In genomic region chr1:164534863-164535590, GRCh38 we compare ENCODE assay signal across 19 cellular contexts. TPM values are rescaled to one million over a fixed set of nuclear protein-coding genes. Genes with fewer than 3 reads are reported as not detected.
DNase-seq lines count a peak whose midpoint lies in the region; ATAC-seq and TF ChIP-seq lines count a peak whose summit lies in the region.
"Had no signal": no experiment of that assay in that cellular context is flagged by ENCODE, and none has a peak within 500 bp of the region (broad histone marks: within the 10 kb centered on the region; RNA-seq: fewer than 3 reads in every experiment).

No MANE protein-coding gene starts in this region.

- H3K36me3 Mint-ChIP-seq in GM23338 (ENCODE audit: low read depth) (no peaks in the 10 kb centered on the region), neural crest cell (ENCODE audit: low read depth) (no peaks in the 10 kb centered on the region)
- H3K36me3 Mint-ChIP-seq: CD4-positive, alpha-beta memory T cell had no signal

- no peaks in the 10 kb centered on the region for H3K9me2 ChIP-seq in GM23338 (ENCODE audit: insufficient read depth)

- H3K4me3 Mint-ChIP-seq in GM23338 (no peak overlapping the region), neural crest cell (no peak overlapping the region)
- H3K4me3 Mint-ChIP-seq: CD4-positive, alpha-beta memory T cell had no signal

- H3K4me1 Mint-ChIP-seq in GM23338 (no peaks in the 10 kb centered on the region), neural crest cell (peaks cover 10% of the 10 kb centered on the region)
- H3K4me1 Mint-ChIP-seq: CD4-positive, alpha-beta memory T cell had no signal

- H3K4me3 ChIP-seq in GM23338: no peak overlapping the region
- no peak overlapping the region for H3K4me3 ChIP-seq in heart left ventricle
- H3K4me3 ChIP-seq: A549, HAP-1, Peyer's patch, SK-N-MC had no signal

- no peaks in the 10 kb centered on the region for H3K27me3 ChIP-seq in GM23338 (ENCODE audit: insufficient read depth)
- H3K27me3 ChIP-seq in heart left ventricle: no peaks in the 10 kb centered on the region
- H3K27me3 ChIP-seq: Peyer's patch had no signal

- H3K27me3 Mint-ChIP-seq in GM23338 (ENCODE audit: insufficient read depth, low read depth, poor library complexity) (no peaks in the 10 kb centered on the region), neural crest cell (ENCODE audit: low read depth) (no peaks in the 10 kb centered on the region)
- H3K27me3 Mint-ChIP-seq: CD4-positive, alpha-beta memory T cell had no signal

- no peak overlapping the region for H3K27ac Mint-ChIP-seq in GM23338
- H3K27ac Mint-ChIP-seq in neural crest cell (ENCODE audit: unreplicated experiment): no peak overlapping the region
- H3K27ac Mint-ChIP-seq: CD4-positive, alpha-beta memory T cell had no signal

- H3K27ac ChIP-seq in GM23338 (ENCODE audit: low read depth) (no peak overlapping the region), heart left ventricle (no peak overlapping the region)
- H3K27ac ChIP-seq: A549, HL-60, Peyer's patch, SK-N-MC had no signal

- no peaks in the 10 kb centered on the region for H3K9me3 Mint-ChIP-seq in GM23338
- H3K9me3 Mint-ChIP-seq in neural crest cell: no peaks in the 10 kb centered on the region

- TF ChIP-seq POLR2A in heart left ventricle (IDR thresholded peaks at IDR 0.05): no peak

- no peaks in the 10 kb centered on the region for H3K4me1 ChIP-seq in GM23338 (ENCODE audit: insufficient read depth)
- no peaks in the 10 kb centered on the region for H3K4me1 ChIP-seq in heart left ventricle
- H3K4me1 ChIP-seq: A549, HAP-1, Peyer's patch had no signal

- peak in 1 of 2 experiments; percentile 16; a peak in 2 of 4 replicates for TF ChIP-seq CTCF in GM23338 (conservative IDR thresholded peaks at IDR 0.05; ENCODE audit: low read depth in 2 of 2)
- TF ChIP-seq CTCF in heart left ventricle (IDR thresholded peaks at IDR 0.05): peak in 7 of 12 donors; percentile 17 to 34 (median 20)
- peak; percentile 18 for TF ChIP-seq CTCF in neural crest cell (conservative IDR thresholded peaks at IDR 0.05)

- no peaks in the 10 kb centered on the region for H3K9me3 ChIP-seq in heart left ventricle
- H3K9me3 ChIP-seq: A549, HAP-1, Peyer's patch had no signal

- H3K79me2 ChIP-seq in GM23338 (replicated peaks; ENCODE audit: insufficient read depth): no peaks in the 10 kb centered on the region

- ATAC-seq in GM23338: no peak
- peak in 2 of 4 donors; percentile 47 to 66 for ATAC-seq in heart left ventricle
- ATAC-seq: A549 had no signal

- H3K36me3 ChIP-seq in GM23338 (ENCODE audit: insufficient read depth) (no peaks in the 10 kb centered on the region), heart left ventricle (no peaks in the 10 kb centered on the region)
- H3K36me3 ChIP-seq: HAP-1, Peyer's patch had no signal

- no peaks in the 10 kb centered on the region for H4K20me1 ChIP-seq in GM23338 (replicated peaks; ENCODE audit: insufficient read depth)

- H3K4me2 ChIP-seq in GM23338: no peak overlapping the region
- H3K4me2 ChIP-seq: A549 had no signal

- H2AFZ ChIP-seq in GM23338: 0 out of 2 replicates have a peak overlapping the region, but pooled peaks have one; percentile 19

- 70 to 77% (median 72%) methylated on average over 5 of the region's 5 CpGs for WGBS in heart left ventricle, 4 donors

- no peaks in the 10 kb centered on the region for H3F3A ChIP-seq in GM23338 (replicated peaks; ENCODE audit: low read depth)

- peak; percentile 5 for DNase-seq in NCI-H748 (lab: John Stamatoyannopoulos, UW; ENCODE audit: unreplicated experiment)
- DNase-seq in NCI-H748 treated with DMSO at 0.1 percent for 48 hours (lab: John Stamatoyannopoulos, UW): no peak
- DNase-seq in GM23338 (ENCODE audit: low spot score): no peak
- DNase-seq in heart left ventricle: no peak
- DNase-seq in neural crest cell (ENCODE audit: low read depth, low spot score): no peak
- no peak for DNase-seq in stimulated activated CD4-positive, alpha-beta T cell treated with anti-CD3 and anti-CD28 coated beads, Interleukin-4, amount 100 ng/mL, for 24 hours
- no peak for DNase-seq in NCI-H774 (lab: John Stamatoyannopoulos, UW)
- DNase-seq in NOMO-1 treated with dmso at 0.1 percent for 144 hours (lab: John Stamatoyannopoulos, UW; ENCODE audit: unreplicated experiment): no peak
- DNase-seq: CD4-positive, alpha-beta memory T cell; DMS79; IMR-90; NCI-H1417 treated with DMSO at 0.1 percent for 48 hours; NCI-H2029 treated with DMSO at 0.1 percent for 48 hours; NCI-H82; Peyer's patch had no signal

- intact Hi-C loops in heart left ventricle (cut with DNase I): loop anchor here in 1 of 10 donors (10.0 kb wide), 1 partner anchor 90 kb away; no protein-coding TSS in a partner anchor

TF ChIP-seq in GM23338, 12 proteins besides CTCF, POLR2A, EP300 and RAD21 (continues in another document):
- TF ChIP-seq ZNF462 (CRISPR knock-in tag; IDR thresholded peaks at IDR 0.05) (no peak), EZH2phosphoT487 (IDR thresholded peaks at IDR 0.05; ENCODE audit: unreplicated experiment) (no peak), CREB1 (CRISPR knock-in tag; IDR thresholded peaks at IDR 0.05; ENCODE audit: low read depth) (no peak)

RNA-seq across cellular contexts. Expression of gene PBX1, which starts 24.0 kb away (rescaled TPM):
- total RNA-seq in GM23338 (2014; rRNA removed; shearing (Covaris generic)): 84.2 and 104 TPM in 2 replicates
- polyA plus RNA-seq in GM23338 (2016; fragmentation: Nextera tagmentation; extraction: Ambion mirVana) (39.3 and 40.0 TPM in 2 replicates), heart left ventricle (10 to 100 TPM; 15.2 to 28.7 TPM)
- total RNA-seq in heart left ventricle (10 to 100 TPM; 24.0 to 78.2 (median 59.8) TPM), neural crest cell (68.9 and 71.7 TPM in 2 replicates)
